In the genomic region with DNA sequence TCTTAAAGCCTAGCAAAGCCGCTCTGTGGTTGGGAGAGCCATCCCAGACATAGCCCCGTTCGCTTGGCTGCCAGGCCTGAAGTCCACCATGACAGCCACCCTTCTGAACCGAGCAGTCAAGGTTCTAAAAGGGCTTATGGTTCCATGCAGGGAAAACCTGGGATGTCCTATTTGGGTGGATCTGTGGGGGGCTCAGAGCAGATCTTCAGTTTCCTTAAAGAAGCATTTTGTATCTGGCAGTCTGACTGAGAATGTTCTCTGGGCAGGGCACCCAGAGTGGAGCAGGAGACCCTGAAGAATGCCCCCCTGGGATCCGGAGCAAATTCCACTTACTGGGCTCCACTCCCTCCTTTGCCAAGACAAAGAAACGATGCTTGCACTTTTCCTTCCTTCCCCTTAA, we compare ENCODE assay signal across 23 cellular contexts.
"Had no signal": no experiment of that assay in that cellular context is flagged by ENCODE, and none has a peak within 500 bp of the region (broad histone marks: within the 10 kb centered on the region; RNA-seq: fewer than 3 reads in every experiment).

No MANE protein-coding gene starts in this region.

- H3K36me3 ChIP-seq: MG63 had no signal

- H3K4me3 ChIP-seq: MG63 had no signal

- ATAC-seq: HepG2, Panc1, PC-3 had no signal

- H3K9me3 ChIP-seq: MG63, SK-N-SH had no signal

- H3K27ac ChIP-seq: RWPE1 had no signal

- DNase-seq: IMR-90; Karpas-422; KG1; MG63; NCI-H1092; NCI-H1105 treated with DMSO at 0.1 percent for 48 hours; NCI-H1417 treated with DMSO at 0.1 percent for 48 hours; NCI-H146; NCI-H1694 treated with DMSO at 0.1 percent for 48 hours; NCI-H1930; NCI-H2081; NCI-H2107; NCI-H2227 treated with DMSO at 0.1 percent for 48 hours; NCI-H524 treated with DMSO at 0.1 percent for 48 hours; NCI-H69; NCI-H774; NK-92 treated with Interleukin-12 subunit alpha and Interleukin-12 subunit beta, amount 100 ng/mL, for 24 hours; PC-3; SHP77; SK-N-SH had no signal

- H3K27me3 ChIP-seq: MG63 had no signal
